Comparison of ENCODE assay signal across 15 cellular contexts in the genomic region with DNA sequence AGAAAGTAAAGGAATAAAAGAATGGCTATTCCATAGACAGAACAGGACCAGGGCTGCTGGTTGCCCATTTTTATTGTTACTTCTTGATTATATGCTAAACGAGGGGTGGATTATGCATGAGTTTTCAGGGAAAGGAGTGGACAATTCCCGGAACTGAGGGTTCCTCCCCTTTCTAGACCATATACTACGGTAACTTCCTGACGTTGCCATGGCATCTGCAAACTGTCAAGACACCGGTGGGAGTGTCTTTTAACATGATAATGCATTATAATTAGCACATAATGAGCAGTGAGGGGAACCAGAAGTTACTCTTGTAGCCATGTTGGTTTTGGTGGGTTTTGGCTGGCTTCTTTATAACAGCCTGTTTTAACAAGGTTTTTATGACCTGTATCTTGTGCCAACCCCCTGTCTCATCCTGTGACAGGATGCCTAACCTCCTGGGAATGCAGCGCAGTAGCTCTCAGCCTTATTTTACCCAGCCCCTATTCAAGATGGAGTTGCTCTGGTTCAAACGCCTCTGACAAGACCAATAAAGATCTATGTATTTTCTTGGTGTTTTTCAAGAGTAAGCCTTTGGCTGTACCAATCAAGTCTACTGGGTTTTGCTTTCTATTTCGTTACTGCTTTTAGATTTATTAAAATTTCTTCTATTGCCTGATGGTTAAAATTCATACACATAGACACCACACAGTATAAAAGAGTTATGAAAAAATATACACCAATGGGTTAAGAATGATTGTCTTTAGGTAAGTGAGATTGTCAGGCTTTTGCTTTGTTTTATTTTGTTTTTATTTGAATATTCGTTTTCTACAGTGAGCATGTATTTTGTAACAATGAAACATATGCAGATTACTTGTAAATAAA. TPM values are rescaled to one million over a fixed set of nuclear protein-coding genes. Genes with fewer than 3 reads are reported as not detected.
A peak's percentile ranks its signal among the peaks of the same experiment; 100 is the strongest.
DNase-seq lines count a peak whose midpoint lies in the region; ATAC-seq and TF ChIP-seq lines count a peak whose summit lies in the region.
"Had no signal": no experiment of that assay in that cellular context is flagged by ENCODE, and none has a peak within 500 bp of the region (broad histone marks: within the 10 kb centered on the region; RNA-seq: fewer than 3 reads in every experiment).

No MANE protein-coding gene starts in this region.

- H3K27ac ChIP-seq in thoracic aorta, result peak overlapping the region; percentile 47 to 57
- peak overlapping the region in 2 of 4 donors; percentile 68 to 70 for H3K27ac ChIP-seq in esophagus squamous epithelium
- H3K27ac ChIP-seq: SJSA1 had no signal

- peaks cover 7% of the 10 kb centered on the region for H3K36me3 ChIP-seq in thoracic aorta
- peaks cover 0 to 22% (median 0%) of the 10 kb centered on the region in 3 donors for H3K36me3 ChIP-seq in esophagus squamous epithelium
- H3K36me3 ChIP-seq: SJSA1 had no signal

- WGBS in esophagus squamous epithelium, 2 donors, result 73 to 76% methylated on average over 9 of the region's 9 CpGs

- no peak for TF ChIP-seq POLR2A in esophagus squamous epithelium (IDR thresholded peaks at IDR 0.05)

- H3K27me3 ChIP-seq in thoracic aorta (replicated peaks; ENCODE audit: insufficient read depth) (no peaks in the 10 kb centered on the region), esophagus squamous epithelium (no peaks in the 10 kb centered on the region)
- H3K27me3 ChIP-seq: SJSA1 had no signal

- DNase-seq in M059J (ENCODE audit: low read depth), result peak; percentile 9
- DNase-seq in OCI-M1 (lab: John Stamatoyannopoulos, UW), result peak; percentile 40
- peak; percentile 64 for DNase-seq in astrocyte of the hippocampus (ENCODE audit: low read depth, low spot score)
- DNase-seq in thoracic aorta (ENCODE audit: low spot score), result no peak
- no peak for DNase-seq in SIG-M5 (lab: John Stamatoyannopoulos, UW)
- DNase-seq in NCI-H524 (lab: John Stamatoyannopoulos, UW), result no peak
- DNase-seq in esophagus squamous epithelium (lab: John Stamatoyannopoulos, UW), result no peak
- DNase-seq: Caco-2; CD4-positive, CD25-positive, alpha-beta regulatory T cell; DND-41; KBM-7; NCI-H2171; SW 1271; T-helper 17 cell had no signal

- H3K4me3 ChIP-seq in thoracic aorta (no peak overlapping the region), esophagus squamous epithelium (no peak overlapping the region)
- H3K4me3 ChIP-seq: SJSA1 had no signal

- H3K4me1 ChIP-seq in thoracic aorta (ENCODE audit: control insufficient read depth in 1 of 2, low read depth in 2 of 2) (peaks cover 18 to 60% of the 10 kb centered on the region in 2 donors), esophagus squamous epithelium (peaks cover 4 to 45% (median 10%) of the 10 kb centered on the region in 3 donors)
- H3K4me1 ChIP-seq: Caco-2, SJSA1 had no signal

- no peak for TF ChIP-seq CTCF in thoracic aorta (IDR thresholded peaks at IDR 0.05)
- TF ChIP-seq CTCF in esophagus squamous epithelium (IDR thresholded peaks at IDR 0.05), result peak in 1 of 6 experiments; percentile 4

- H3K9me3 ChIP-seq in thoracic aorta (no peaks in the 10 kb centered on the region), esophagus squamous epithelium (no peaks in the 10 kb centered on the region)
- H3K9me3 ChIP-seq: Caco-2, SJSA1 had no signal

- intact Hi-C loops in esophagus squamous epithelium (cut with DNase I), result no loop called here

- no peak for ATAC-seq in thoracic aorta (ENCODE audit: insufficient number of reproducible peaks, low FRiP score, low read depth)
- ATAC-seq: T-helper 17 cell had no signal

RNA-seq across cellular contexts. Expression of a gene that starts 37.4 kb away (rescaled TPM):
- 9.5 and 18.3 TPM in 2 replicates for total RNA-seq in M059J (2014; rRNA removed; shearing (Covaris generic))
- total RNA-seq in thoracic aorta (10 to 100 TPM; 55.0 to 59.6 TPM), esophagus squamous epithelium (10 to 100 TPM; 20.7 to 55.1 (median 30.8) TPM)

Comparison
In these comparisons a context has a peak if more than half of its experiments do, and no peak if none do; other contexts are left out.
1. DNase-seq: peak in M059J (single experiment), OCI-M1 (single experiment) and astrocyte of the hippocampus (single experiment); none in thoracic aorta (single experiment), SIG-M5 (single experiment), NCI-H524 (0 of 2) and esophagus squamous epithelium (single experiment).